23 cellular contexts compared by ENCODE assay signal in genomic region chr1:234000557-234001081, GRCh38.
A peak's percentile ranks its signal among the peaks of the same experiment; 100 is the strongest.
DNase-seq lines count a peak whose midpoint lies in the region; ATAC-seq, FAIRE-seq and TF ChIP-seq lines count a peak whose summit lies in the region.
"Had no signal": no experiment of that assay in that cellular context is flagged by ENCODE, and none has a peak within 500 bp of the region (broad histone marks: within the 10 kb centered on the region; RNA-seq: fewer than 3 reads in every experiment).

No MANE protein-coding gene starts in this region.

- H3K9ac ChIP-seq in neural progenitor cell = no peak overlapping the region
- H3K9ac ChIP-seq: parathyroid adenoma had no signal

- in situ Hi-C loops in ACHN (cut with HindIII; ENCODE audit: low pct_ligation_motif_present, low pct_unique_long_range_greater_than_20kb, low sequenced_read_pairs) = no loop called here

- no peaks in the 10 kb centered on the region for H3K9me3 Mint-ChIP-seq in neural progenitor cell
- H3K9me3 Mint-ChIP-seq: CD4-positive, alpha-beta T cell had no signal

- H3K36me3 Mint-ChIP-seq in neural progenitor cell = no peaks in the 10 kb centered on the region
- H3K36me3 Mint-ChIP-seq: naive B cell had no signal

- peak; percentile 56 for FAIRE-seq in D721Med (lab: Jason Lieb, UNC)

- no peak overlapping the region for H2AFZ ChIP-seq in neural progenitor cell (replicated peaks)
- H2AFZ ChIP-seq: parathyroid adenoma had no signal

- peaks cover 19% of the 10 kb centered on the region for H3F3A ChIP-seq in neural progenitor cell (ENCODE audit: low read depth)

- H3K4me1 Mint-ChIP-seq in neural progenitor cell = peaks cover 35% of the 10 kb centered on the region
- H3K4me1 Mint-ChIP-seq: naive B cell, T-helper 17 cell had no signal

- intact Hi-C loops in right lobe of liver (cut with DNase I) = no loop called here

- DNase-seq in D721Med (ENCODE audit: insufficient read length, low spot score) (no peak), NCI-H2227 treated with DMSO at 0.1 percent for 48 hours (lab: John Stamatoyannopoulos, UW) (peak; percentile 36), foreskin keratinocyte (no peak), neural progenitor cell (ENCODE audit: low spot score) (peak; percentile 34), ACHN (no peak), right lobe of liver (no peak), amniotic stem cell (lab: John Stamatoyannopoulos, UW) (no peak)
- DNase-seq: activated CD8-positive, alpha-beta memory T cell treated with anti-CD3 and anti-CD28 coated beads for 24 hours; activated T-cell treated with anti-CD3 and anti-CD28 coated beads, Interleukin-2, amount 50 U/mL, for 1 hour; CD4-positive, alpha-beta T cell; DMS 273 treated with DMSO at 0.1 percent for 48 hours; esophagus squamous epithelium; mesenchymal stem cell; naive B cell; NCI-H1048; NCI-H2029 treated with DMSO at 0.1 percent for 48 hours; NCI-H510A; sigmoid colon; SJCRH30; stimulated activated naive CD4-positive, alpha-beta T cell treated with Interleukin-2 at 50 U/mL for 16 hours; T-helper 17 cell had no signal

- H3K4me3 ChIP-seq in neural progenitor cell (no peak overlapping the region), right lobe of liver (no peak overlapping the region)
- H3K4me3 ChIP-seq: coronary artery, esophagus squamous epithelium, sigmoid colon, SJCRH30 had no signal

- no peaks in the 10 kb centered on the region for H3K79me2 ChIP-seq in neural progenitor cell (ENCODE audit: low read depth)
- H3K79me2 ChIP-seq: parathyroid adenoma had no signal

- H3K27ac ChIP-seq in foreskin keratinocyte = no peak overlapping the region
- no peak overlapping the region for H3K27ac ChIP-seq in neural progenitor cell
- H3K27ac ChIP-seq in right lobe of liver = no peak overlapping the region
- H3K27ac ChIP-seq: coronary artery, esophagus squamous epithelium, parathyroid adenoma, sigmoid colon, SJCRH30 had no signal

- H3K36me3 ChIP-seq in neural progenitor cell (no peaks in the 10 kb centered on the region), right lobe of liver (no peaks in the 10 kb centered on the region)
- H3K36me3 ChIP-seq: esophagus squamous epithelium, sigmoid colon, SJCRH30 had no signal

- WGBS in right lobe of liver (ENCODE audit: insufficient coverage, low coverage, low lambda C conversion rate, missing lambda C conversion rate) = 49% methylated on average over 6 of the region's 6 CpGs

- peak overlapping the region; percentile 35 for H3K4me3 Mint-ChIP-seq in neural progenitor cell
- H3K4me3 Mint-ChIP-seq: CD4-positive, alpha-beta T cell; naive B cell; T-helper 17 cell had no signal

- H3K27me3 ChIP-seq in foreskin keratinocyte (no peaks in the 10 kb centered on the region), neural progenitor cell (no peaks in the 10 kb centered on the region), right lobe of liver (no peaks in the 10 kb centered on the region)
- H3K27me3 ChIP-seq: sigmoid colon, SJCRH30 had no signal

- H3K27ac Mint-ChIP-seq in neural progenitor cell = no peak overlapping the region
- H3K27ac Mint-ChIP-seq: CD4-positive, alpha-beta T cell; naive B cell; T-helper 17 cell had no signal

- no peak for ATAC-seq in foreskin keratinocyte
- no peak for ATAC-seq in right lobe of liver
- ATAC-seq: T-helper 17 cell had no signal

- no peaks in the 10 kb centered on the region for H3K9me3 ChIP-seq in neural progenitor cell (ENCODE audit: low read depth)
- H3K9me3 ChIP-seq in right lobe of liver = no peaks in the 10 kb centered on the region
- H3K9me3 ChIP-seq: esophagus squamous epithelium, sigmoid colon, SJCRH30 had no signal

- peaks cover 3% of the 10 kb centered on the region for H3K27me3 Mint-ChIP-seq in neural progenitor cell (ENCODE audit: insufficient read depth, low read depth)

- H3K4me1 ChIP-seq in foreskin keratinocyte (peaks cover 29% of the 10 kb centered on the region), neural progenitor cell (peaks cover 23% of the 10 kb centered on the region), right lobe of liver (no peaks in the 10 kb centered on the region)
- H3K4me1 ChIP-seq: esophagus squamous epithelium, parathyroid adenoma, sigmoid colon had no signal

- peak overlapping the region; percentile 25 for H3K4me2 ChIP-seq in neural progenitor cell

- H4K20me1 ChIP-seq in neural progenitor cell (ENCODE audit: low read depth) = no peaks in the 10 kb centered on the region

- TF ChIP-seq POLR2A in right lobe of liver (IDR thresholded peaks at IDR 0.05) = no peak

- TF ChIP-seq CTCF in D721Med (IDR thresholded peaks at IDR 0.05; ENCODE audit: insufficient read depth, missing control alignments) (peak; percentile 32), foreskin keratinocyte (conservative IDR thresholded peaks at IDR 0.05) (peak; percentile 19), neural progenitor cell (IDR thresholded peaks at IDR 0.05) (no peak), right lobe of liver (IDR thresholded peaks at IDR 0.05) (no peak)

Comparison
In these comparisons a context has a peak if more than half of its experiments do, and no peak if none do; other contexts are left out.
1. DNase-seq: peak in NCI-H2227 treated with DMSO at 0.1 percent for 48 hours (single experiment) and neural progenitor cell (single experiment); none in D721Med (single experiment), foreskin keratinocyte (0 of 2), ACHN (single experiment), right lobe of liver (0 of 3) and amniotic stem cell (single experiment).
2. CTCF ChIP-seq: peak in D721Med (single experiment) and foreskin keratinocyte (single experiment); none in neural progenitor cell (single experiment) and right lobe of liver (0 of 4).